In the genomic region with DNA sequence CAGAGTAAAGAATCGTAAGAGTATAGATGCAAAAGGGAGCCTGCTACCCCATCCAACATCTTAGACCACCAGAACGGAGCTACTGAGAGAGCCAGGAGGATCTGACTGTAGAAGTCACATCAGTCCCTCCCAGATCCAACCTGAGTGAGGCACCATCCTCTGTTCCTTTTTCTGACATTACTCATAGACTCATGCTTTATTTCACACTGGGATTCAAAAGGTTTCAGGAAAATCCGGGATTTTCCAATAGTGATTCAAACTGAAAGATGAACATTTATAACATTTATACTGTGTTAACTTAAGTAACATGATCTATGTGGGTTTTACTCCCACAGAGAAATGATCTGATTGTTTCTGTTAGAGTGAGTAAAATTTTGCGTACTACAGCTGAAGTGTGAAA, we compare ENCODE assay signal across 22 cellular contexts.
DNase-seq lines count a peak whose midpoint lies in the region; ATAC-seq and TF ChIP-seq lines count a peak whose summit lies in the region.
"Had no signal": no experiment of that assay in that cellular context is flagged by ENCODE, and none has a peak within 500 bp of the region (broad histone marks: within the 10 kb centered on the region; RNA-seq: fewer than 3 reads in every experiment).

No MANE protein-coding gene starts in this region.

- DNase-seq in MCF 10A (ENCODE audit: unreplicated experiment) (no peak), breast epithelium (ENCODE audit: low spot score in 2 of 2) (no peak), WTC11 (ENCODE audit: low spot score) (no peak), foreskin keratinocyte (peak in 1 of 2 donors; percentile 2), C1 segment of cervical spinal cord (lab: John Stamatoyannopoulos, UW) (no peak), RWPE1 (ENCODE audit: low spot score) (no peak)
- DNase-seq in naive thymus-derived CD8-positive, alpha-beta T cell: no peak
- DNase-seq: 8988T; activated CD4-positive, CD25-positive, alpha-beta regulatory T cell; activated T-cell treated with anti-CD3 and anti-CD28 coated beads, Interleukin-2, amount 50 U/mL, for 48 hours; DMS153; dorsolateral prefrontal cortex; esophagus squamous epithelium; NCI-H2029 treated with DMSO at 0.1 percent for 48 hours; NCI-H526; nephron progenitor cell; SJCRH30; stimulated activated CD4-positive, alpha-beta T cell treated with anti-CD3 and anti-CD28 coated beads, Interleukin-12 subunit alpha, Interleukin-12 subunit beta, amount 100 ng/mL, for 4 hours had no signal

- CTCF ChIA-PET in MCF 10A (lab: Yijun Ruan, JAX) (no interaction called here), WTC11 (lab: Charles Lee) (no interaction called here), RWPE1 (lab: Yijun Ruan, JAX) (interaction anchor here (0.6 kb wide), 1 partner anchor 276 kb away, joined by 5 read pairs; no protein-coding TSS in a partner anchor)

- ATAC-seq in WTC11 (peak; percentile 61), foreskin keratinocyte (peak; percentile 26), GM18511 (IDR thresholded peaks at IDR 0.05; ENCODE audit: unreplicated experiment) (no peak)
- ATAC-seq in naive thymus-derived CD8-positive, alpha-beta T cell: no peak
- ATAC-seq: HepG2 had no signal

- H3K36me3 ChIP-seq in breast epithelium: no peaks in the 10 kb centered on the region
- H3K36me3 ChIP-seq: esophagus squamous epithelium, SJCRH30 had no signal

- H3K36me3 Mint-ChIP-seq in MCF 10A (ENCODE audit: insufficient read depth, unreplicated experiment) (no peaks in the 10 kb centered on the region), WTC11 (peaks cover under 1% of the 10 kb centered on the region; the same call in 1 of the 2 replicates)
- no peaks in the 10 kb centered on the region for H3K36me3 Mint-ChIP-seq in naive thymus-derived CD8-positive, alpha-beta T cell
- H3K36me3 Mint-ChIP-seq: activated naive CD8-positive, alpha-beta T cell; memory B cell had no signal

- no peaks in the 10 kb centered on the region for H3K27me3 ChIP-seq in breast epithelium
- no peaks in the 10 kb centered on the region for H3K27me3 ChIP-seq in foreskin keratinocyte
- H3K27me3 ChIP-seq: dorsolateral prefrontal cortex, esophagus squamous epithelium, SJCRH30 had no signal

- H3K4me1 ChIP-seq in breast epithelium (no peaks in the 10 kb centered on the region), foreskin keratinocyte (no peaks in the 10 kb centered on the region)
- H3K4me1 ChIP-seq: esophagus squamous epithelium, SJCRH30 had no signal

- intact Hi-C loops in MCF 10A (cut with micrococcal nuclease) (no loop called here), breast epithelium (cut with DNase I; ENCODE audit: low total_unique reads) (no loop called here)

- POLR2A ChIA-PET in MCF 10A (lab: Yijun Ruan, JAX) (no interaction called here), WTC11 (lab: Charles Lee) (no interaction called here), RWPE1 (lab: Yijun Ruan, JAX; ENCODE audit: low non-redundant PET) (no interaction called here)
- POLR2A ChIA-PET in naive thymus-derived CD8-positive, alpha-beta T cell (lab: Charles Lee): no interaction called here

- H3K27me3 Mint-ChIP-seq in MCF 10A (ENCODE audit: insufficient read depth, unreplicated experiment) (no peaks in the 10 kb centered on the region), WTC11 (ENCODE audit: low read depth) (no peaks in the 10 kb centered on the region)
- no peaks in the 10 kb centered on the region for H3K27me3 Mint-ChIP-seq in naive thymus-derived CD8-positive, alpha-beta T cell
- H3K27me3 Mint-ChIP-seq: activated naive CD8-positive, alpha-beta T cell; memory B cell had no signal

- TF ChIP-seq CTCF in MCF 10A (IDR thresholded peaks at IDR 0.05; ENCODE audit: unreplicated experiment) (no peak), breast epithelium (IDR thresholded peaks at IDR 0.05) (no peak), WTC11 (IDR thresholded peaks at IDR 0.05) (no peak), foreskin keratinocyte (conservative IDR thresholded peaks at IDR 0.05) (no peak), RWPE1 (conservative IDR thresholded peaks at IDR 0.05; ENCODE audit: low read depth) (no peak)

- H3K27ac ChIP-seq in breast epithelium (no peak overlapping the region), foreskin keratinocyte (no peak overlapping the region), RWPE1 (no peak overlapping the region)
- H3K27ac ChIP-seq: dorsolateral prefrontal cortex, esophagus squamous epithelium, SJCRH30 had no signal

- H3K9me3 Mint-ChIP-seq in MCF 10A (ENCODE audit: unreplicated experiment) (no peaks in the 10 kb centered on the region), WTC11 (peaks cover 4% of the 10 kb centered on the region)
- H3K9me3 Mint-ChIP-seq in naive thymus-derived CD8-positive, alpha-beta T cell: no peaks in the 10 kb centered on the region
- H3K9me3 Mint-ChIP-seq: memory B cell, nephron progenitor cell had no signal

- no TSS peak for BruUV-seq in MCF 10A (replicated peaks; lab: Mats Ljungman, UMichigan)

- H3K9me3 ChIP-seq in breast epithelium: no peaks in the 10 kb centered on the region
- H3K9me3 ChIP-seq: esophagus squamous epithelium, SJCRH30 had no signal

- no peak for TF ChIP-seq POLR2A in breast epithelium (IDR thresholded peaks at IDR 0.05)

- H3K4me3 ChIP-seq in breast epithelium: no peak overlapping the region
- H3K4me3 ChIP-seq: dorsolateral prefrontal cortex, esophagus squamous epithelium, SJCRH30 had no signal

- H3K4me1 Mint-ChIP-seq in MCF 10A (ENCODE audit: insufficient read depth, unreplicated experiment) (no peaks in the 10 kb centered on the region), WTC11 (peaks cover 36% of the 10 kb centered on the region)
- peaks cover 0 to 1% (median 0%) of the 10 kb centered on the region in 4 donors for H3K4me1 Mint-ChIP-seq in naive thymus-derived CD8-positive, alpha-beta T cell
- H3K4me1 Mint-ChIP-seq: memory B cell, nephron progenitor cell had no signal

- H3K4me3 Mint-ChIP-seq in MCF 10A (ENCODE audit: unreplicated experiment): no peak overlapping the region
- H3K4me3 Mint-ChIP-seq in WTC11: no peak overlapping the region
- no peak overlapping the region for H3K4me3 Mint-ChIP-seq in naive thymus-derived CD8-positive, alpha-beta T cell
- H3K4me3 Mint-ChIP-seq: activated naive CD8-positive, alpha-beta T cell; memory B cell; nephron progenitor cell had no signal

- peak overlapping the region; percentile 16 for H3K27ac Mint-ChIP-seq in MCF 10A (ENCODE audit: low read depth, unreplicated experiment)
- peak overlapping the region; percentile 25; the same call in 1 of the 2 replicates for H3K27ac Mint-ChIP-seq in WTC11
- no peak overlapping the region for H3K27ac Mint-ChIP-seq in naive thymus-derived CD8-positive, alpha-beta T cell
- H3K27ac Mint-ChIP-seq: activated naive CD8-positive, alpha-beta T cell; memory B cell; nephron progenitor cell had no signal

TF ChIP-seq in WTC11, 78 proteins besides CTCF, POLR2A, EP300 and RAD21 (continues in another document):
- TF ChIP-seq EMX1 (CRISPR knock-in tag; IDR thresholded peaks at IDR 0.05) (no peak), ETV6 (CRISPR knock-in tag; IDR thresholded peaks at IDR 0.05) (no peak), KAT7 (CRISPR knock-in tag; IDR thresholded peaks at IDR 0.05; ENCODE audit: borderline replicate concordance) (no peak), CREM (CRISPR knock-in tag; IDR thresholded peaks at IDR 0.05) (no peak), FOXJ3 (CRISPR knock-in tag; IDR thresholded peaks at IDR 0.05; ENCODE audit: borderline replicate concordance) (no peak), ZBTB21 (CRISPR knock-in tag; IDR thresholded peaks at IDR 0.05; ENCODE audit: borderline replicate concordance) (no peak)
- TF ChIP-seq, protein P1, sequence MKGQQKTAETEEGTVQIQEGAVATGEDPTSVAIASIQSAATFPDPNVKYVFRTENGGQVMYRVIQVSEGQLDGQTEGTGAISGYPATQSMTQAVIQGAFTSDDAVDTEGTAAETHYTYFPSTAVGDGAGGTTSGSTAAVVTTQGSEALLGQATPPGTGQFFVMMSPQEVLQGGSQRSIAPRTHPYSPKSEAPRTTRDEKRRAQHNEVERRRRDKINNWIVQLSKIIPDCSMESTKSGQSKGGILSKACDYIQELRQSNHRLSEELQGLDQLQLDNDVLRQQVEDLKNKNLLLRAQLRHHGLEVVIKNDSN (CRISPR knock-in tag; IDR thresholded peaks at IDR 0.05): no peak
- TF ChIP-seq, protein P2, sequence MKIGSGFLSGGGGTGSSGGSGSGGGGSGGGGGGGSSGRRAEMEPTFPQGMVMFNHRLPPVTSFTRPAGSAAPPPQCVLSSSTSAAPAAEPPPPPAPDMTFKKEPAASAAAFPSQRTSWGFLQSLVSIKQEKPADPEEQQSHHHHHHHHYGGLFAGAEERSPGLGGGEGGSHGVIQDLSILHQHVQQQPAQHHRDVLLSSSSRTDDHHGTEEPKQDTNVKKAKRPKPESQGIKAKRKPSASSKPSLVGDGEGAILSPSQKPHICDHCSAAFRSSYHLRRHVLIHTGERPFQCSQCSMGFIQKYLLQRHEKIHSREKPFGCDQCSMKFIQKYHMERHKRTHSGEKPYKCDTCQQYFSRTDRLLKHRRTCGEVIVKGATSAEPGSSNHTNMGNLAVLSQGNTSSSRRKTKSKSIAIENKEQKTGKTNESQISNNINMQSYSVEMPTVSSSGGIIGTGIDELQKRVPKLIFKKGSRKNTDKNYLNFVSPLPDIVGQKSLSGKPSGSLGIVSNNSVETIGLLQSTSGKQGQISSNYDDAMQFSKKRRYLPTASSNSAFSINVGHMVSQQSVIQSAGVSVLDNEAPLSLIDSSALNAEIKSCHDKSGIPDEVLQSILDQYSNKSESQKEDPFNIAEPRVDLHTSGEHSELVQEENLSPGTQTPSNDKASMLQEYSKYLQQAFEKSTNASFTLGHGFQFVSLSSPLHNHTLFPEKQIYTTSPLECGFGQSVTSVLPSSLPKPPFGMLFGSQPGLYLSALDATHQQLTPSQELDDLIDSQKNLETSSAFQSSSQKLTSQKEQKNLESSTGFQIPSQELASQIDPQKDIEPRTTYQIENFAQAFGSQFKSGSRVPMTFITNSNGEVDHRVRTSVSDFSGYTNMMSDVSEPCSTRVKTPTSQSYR (CRISPR knock-in tag; IDR thresholded peaks at IDR 0.05): no peak

Comparison
In these comparisons a context has a peak if more than half of its experiments do, and no peak if none do; other contexts are left out.
1. H3K27ac Mint-ChIP-seq: peak in MCF 10A (single experiment) and WTC11 (single experiment); none in naive thymus-derived CD8-positive, alpha-beta T cell (0 of 10).
2. ATAC-seq: peak in WTC11 (single experiment) and foreskin keratinocyte (single experiment); none in naive thymus-derived CD8-positive, alpha-beta T cell (0 of 2) and GM18511 (single experiment).